ENCODE assay signal across 2 cellular contexts in the genomic region with DNA sequence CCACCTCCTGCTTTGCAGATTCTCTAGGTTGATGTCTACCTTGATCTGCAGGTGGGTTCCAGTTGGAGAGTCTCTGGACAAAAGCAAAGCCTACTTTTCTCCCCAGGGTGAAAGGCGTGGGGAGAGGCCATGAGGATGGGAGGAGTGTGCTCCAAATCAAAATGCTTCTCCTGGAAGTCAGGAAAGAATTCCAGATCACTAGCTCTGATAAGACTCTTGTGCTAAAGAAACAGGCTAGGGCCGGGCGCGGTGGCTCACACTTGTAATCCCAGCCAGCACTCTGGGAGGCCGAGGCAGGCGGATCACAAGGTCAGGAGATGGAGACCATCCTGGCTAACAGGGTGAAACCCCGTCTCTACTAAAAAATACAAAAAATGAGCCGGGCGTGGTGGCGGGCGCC. TPM values are rescaled to one million over a fixed set of nuclear protein-coding genes. Genes with fewer than 3 reads are reported as not detected.
"Had no signal": no experiment of that assay in that cellular context is flagged by ENCODE, and none has a peak within 500 bp of the region (broad histone marks: within the 10 kb centered on the region; RNA-seq: fewer than 3 reads in every experiment).

No MANE protein-coding gene starts in this region.

RNA-seq across cellular contexts. Expression of gene NINJ2, which starts 21.9 kb away (rescaled TPM):
- total RNA-seq: cardiac muscle cell, kidney epithelial cell had no signal
